Comparison of ENCODE assay signal across 26 cellular contexts in genomic region chr2:26410764-26411243, GRCh38. TPM values are rescaled to one million over a fixed set of nuclear protein-coding genes. Genes with fewer than 3 reads are reported as not detected.
DNase-seq lines count a peak whose midpoint lies in the region; ATAC-seq, FAIRE-seq and TF ChIP-seq lines count a peak whose summit lies in the region.
"Had no signal": no experiment of that assay in that cellular context is flagged by ENCODE, and none has a peak within 500 bp of the region (broad histone marks: within the 10 kb centered on the region; RNA-seq: fewer than 3 reads in every experiment).

No MANE protein-coding gene starts in this region.

- no peak for TF ChIP-seq EP300 in GM12878 (IDR thresholded peaks at IDR 0.05; ENCODE audit: borderline replicate concordance in 1 of 2, control insufficient read depth in 1 of 2, low read depth in 2 of 2, low read length in 2 of 2)

- H3K27me3 ChIP-seq in MM.1S (replicated peaks; ENCODE audit: insufficient read depth, low read length) (no peaks in the 10 kb centered on the region), GM12878 (replicated peaks in 1 of 2; ENCODE audit: control insufficient read depth in 2 of 2, insufficient read depth in 2 of 2, low read length in 1 of 2) (no peaks in the 10 kb centered on the region), neutrophil (peaks cover 3% of the 10 kb centered on the region), smooth muscle cell (ENCODE audit: low read depth) (peaks cover 6% of the 10 kb centered on the region), right cardiac atrium (ENCODE audit: control insufficient read depth, insufficient read depth) (no peaks in the 10 kb centered on the region)
- H3K27me3 ChIP-seq: BLaER1 had no signal

- no TSS peak for BruUV-seq in GM12878 (replicated peaks; lab: Mats Ljungman, UMichigan)

- in situ Hi-C loops in GM12878 (cut with MboI), result no loop called here

- WGBS in GM12878 (ENCODE audit: insufficient coverage, insufficient replicate concordance, low lambda C conversion rate, missing lambda C conversion rate), result 100% methylated on average over 2 of the region's 2 CpGs
- WGBS in smooth muscle cell (ENCODE audit: low lambda C conversion rate), result 94% methylated on average over 2 of the region's 2 CpGs
- 84% methylated on average over 2 of the region's 2 CpGs for WGBS in right cardiac atrium

- no peak for TF ChIP-seq POLR2A in GM12878 (IDR thresholded peaks at IDR 0.05; ENCODE audit: low read depth, low read length)

- peak overlapping the region; percentile 19; the same call in 1 of the 2 replicates for H2AFZ ChIP-seq in MM.1S (ENCODE audit: low read length)
- H2AFZ ChIP-seq in GM12878 (ENCODE audit: control insufficient read depth, low read depth, low read length), result peak overlapping the region; percentile 0; the same call in 1 of the 2 replicates
- H2AFZ ChIP-seq in smooth muscle cell (ENCODE audit: low read depth), result no peak overlapping the region

- H3K9me2 ChIP-seq in MM.1S (replicated peaks; ENCODE audit: insufficient read depth, low read length), result no peaks in the 10 kb centered on the region

- H3K27ac ChIP-seq in MM.1S (ENCODE audit: low read length) (no peak overlapping the region), GM12878 (ENCODE audit: control insufficient read depth, insufficient read depth) (no peak overlapping the region), neutrophil (peak overlapping the region; percentile 25), smooth muscle cell (ENCODE audit: low read depth) (no peak overlapping the region), right cardiac atrium (ENCODE audit: low read length) (no peak overlapping the region)
- H3K27ac ChIP-seq: BLaER1, SK-N-MC had no signal

- no peak for DNase-seq in GM18507 (ENCODE audit: extremely low spot score, insufficient read length, low read depth)
- no peak for DNase-seq in MM.1S
- no peak for DNase-seq in GM12878 (ENCODE audit: low read depth, low spot score)
- no peak for DNase-seq in smooth muscle cell (lab: John Stamatoyannopoulos, UW; ENCODE audit: unreplicated experiment)
- DNase-seq in globus pallidus (ENCODE audit: low spot score), result no peak
- no peak for DNase-seq in right cardiac atrium
- DNase-seq: Caco-2; CD4-positive, alpha-beta T cell; HCEC 1CT; IMR-90; MV-4-11; NCI-H1105 treated with DMSO at 0.1 percent for 48 hours; NCI-H146; NCI-H1930; NCI-H2107; NCI-H446 treated with DMSO at 0.1 percent for 48 hours; NCI-H526 treated with DMSO at 0.1 percent for 48 hours; SIG-M5 had no signal

- TF ChIP-seq RAD21 in GM12878 (IDR thresholded peaks at IDR 0.05; ENCODE audit: insufficient read depth, low read depth, low read length), result no peak

- no peaks in the 10 kb centered on the region for H3K79me2 ChIP-seq in MM.1S (ENCODE audit: low read length)
- H3K79me2 ChIP-seq in GM12878 (ENCODE audit: control insufficient read depth, insufficient read depth, low read length), result no peaks in the 10 kb centered on the region
- H3K79me2 ChIP-seq in smooth muscle cell (ENCODE audit: low read depth), result no peaks in the 10 kb centered on the region

- FAIRE-seq in GM18507 (lab: Jason Lieb, UNC), result peak; percentile 12
- no peak for FAIRE-seq in GM12878 (lab: Jason Lieb, UNC)
- FAIRE-seq: A204.1, G401.6, H1, RCC 7860 had no signal

- ATAC-seq in GM12878 (no peak), right cardiac atrium (no peak)

- H3K9ac ChIP-seq in MM.1S (ENCODE audit: low read length), result no peak overlapping the region
- H3K9ac ChIP-seq in GM12878 (ENCODE audit: control insufficient read depth, insufficient read depth, low read length), result no peak overlapping the region
- no peak overlapping the region for H3K9ac ChIP-seq in smooth muscle cell (ENCODE audit: low read depth)
- H3K9ac ChIP-seq: BLaER1 had no signal

- RAD21 ChIA-PET in GM12878 (lab: Charles Lee; ENCODE audit: unreplicated experiment), result no interaction called here

- H3K36me3 ChIP-seq in MM.1S (replicated peaks; ENCODE audit: insufficient read depth, low read length), result no peaks in the 10 kb centered on the region
- H3K36me3 ChIP-seq in GM12878 (ENCODE audit: control insufficient read depth in 2 of 2, insufficient read depth in 2 of 2, low read length in 1 of 2), result no peaks in the 10 kb centered on the region
- no peaks in the 10 kb centered on the region for H3K36me3 ChIP-seq in neutrophil
- H3K36me3 ChIP-seq in smooth muscle cell (ENCODE audit: low read depth), result no peaks in the 10 kb centered on the region
- H3K36me3 ChIP-seq: BLaER1 had no signal

- CTCF ChIA-PET in GM12878 (lab: Yijun Ruan, JAX), result interaction anchor here (0.6 to 1.4 kb wide), 4 partner anchors 13 to 59 kb away, joined by 3 to 4 read pairs (median 3); no protein-coding TSS in a partner anchor

- peaks cover 11% of the 10 kb centered on the region; the same call in 1 of the 2 replicates for H3K4me1 ChIP-seq in MM.1S (ENCODE audit: low read length)
- H3K4me1 ChIP-seq in GM12878 (ENCODE audit: control insufficient read depth, insufficient read depth, low read length), result peaks cover 10% of the 10 kb centered on the region
- H3K4me1 ChIP-seq in neutrophil (ENCODE audit: control insufficient read depth in 1 of 2, insufficient read depth in 1 of 2, low read depth in 1 of 2, low read length in 1 of 2), result peaks cover 0 to 19% of the 10 kb centered on the region in 2 experiments
- no peaks in the 10 kb centered on the region for H3K4me1 ChIP-seq in smooth muscle cell (ENCODE audit: low read depth)
- no peaks in the 10 kb centered on the region for H3K4me1 ChIP-seq in right cardiac atrium (ENCODE audit: control insufficient read depth, insufficient read depth, low read length)
- H3K4me1 ChIP-seq: BLaER1 had no signal

- POLR2A ChIA-PET in GM12878 (lab: Charles Lee), result no interaction called here

- intact Hi-C loops in GM12878 (cut with micrococcal nuclease; ENCODE audit: unreplicated experiment), result no loop called here
- intact Hi-C loops in right cardiac atrium (cut with DNase I), result no loop called here

- H3F3A ChIP-seq in MM.1S (ENCODE audit: insufficient read depth, low read length) (peaks cover 9% of the 10 kb centered on the region; the same call in 1 of the 2 replicates), smooth muscle cell (ENCODE audit: low read depth) (no peaks in the 10 kb centered on the region)

- H3K9me3 ChIP-seq in MM.1S (replicated peaks; ENCODE audit: insufficient read depth, low read length) (no peaks in the 10 kb centered on the region), GM12878 (replicated peaks; ENCODE audit: control insufficient read depth, insufficient read depth, low read length) (no peaks in the 10 kb centered on the region), neutrophil (no peaks in the 10 kb centered on the region), smooth muscle cell (replicated peaks; ENCODE audit: low read depth) (no peaks in the 10 kb centered on the region), right cardiac atrium (ENCODE audit: control insufficient read depth, low read length) (no peaks in the 10 kb centered on the region)
- H3K9me3 ChIP-seq: BLaER1, Caco-2 had no signal

- no peak for TF ChIP-seq CTCF in MM.1S (IDR thresholded peaks at IDR 0.05; ENCODE audit: low read length)
- TF ChIP-seq CTCF in GM12878 (IDR thresholded peaks at IDR 0.05 in 2 of 3, conservative IDR thresholded peaks at IDR 0.05 in 1 of 3; ENCODE audit: control insufficient read depth in 2 of 3, extremely low read depth in 1 of 3, insufficient read depth in 1 of 3, low read depth in 3 of 3, low read length in 3 of 3), result no peak
- no peak for TF ChIP-seq CTCF in neutrophil (IDR thresholded peaks at IDR 0.05)
- TF ChIP-seq CTCF in smooth muscle cell (IDR thresholded peaks at IDR 0.05; ENCODE audit: borderline replicate concordance, insufficient read depth, poor library complexity, severe bottlenecking), result no peak

- no peak overlapping the region for H3K4me2 ChIP-seq in MM.1S (ENCODE audit: low read depth, low read length)
- no peak overlapping the region for H3K4me2 ChIP-seq in GM12878 (ENCODE audit: control insufficient read depth, insufficient read depth)
- no peak overlapping the region for H3K4me2 ChIP-seq in smooth muscle cell
- H3K4me2 ChIP-seq: BLaER1 had no signal

- H3K4me3 ChIP-seq in MM.1S (ENCODE audit: low read length), result no peak overlapping the region
- no peak overlapping the region for H3K4me3 ChIP-seq in GM12878
- no peak overlapping the region for H3K4me3 ChIP-seq in neutrophil (ENCODE audit: low read depth in 1 of 2, low read length in 1 of 2)
- H3K4me3 ChIP-seq in smooth muscle cell, result no peak overlapping the region
- H3K4me3 ChIP-seq in right cardiac atrium (ENCODE audit: low read length), result no peak overlapping the region
- H3K4me3 ChIP-seq: BLaER1, SK-N-MC had no signal

- H4K20me1 ChIP-seq in MM.1S (ENCODE audit: insufficient read depth, low read length) (no peaks in the 10 kb centered on the region), GM12878 (ENCODE audit: control insufficient read depth, insufficient read depth) (no peaks in the 10 kb centered on the region), smooth muscle cell (ENCODE audit: low read depth) (no peaks in the 10 kb centered on the region)
- H4K20me1 ChIP-seq: BLaER1 had no signal

- SMC1A ChIA-PET in GM12878 (lab: Charles Lee; ENCODE audit: uncharacterized antibody, unreplicated experiment), result no interaction called here

TF ChIP-seq in GM12878, 131 proteins besides CTCF, POLR2A, EP300 and RAD21 (continues in another document):
- TF ChIP-seq BACH1 (IDR thresholded peaks at IDR 0.05; ENCODE audit: borderline replicate concordance), result no peak
- no peak for TF ChIP-seq KDM1A (IDR thresholded peaks at IDR 0.05; ENCODE audit: borderline replicate concordance)
- TF ChIP-seq RBBP5 (conservative IDR thresholded peaks at IDR 0.05), result no peak

RNA-seq across cellular contexts. Expression of gene DRC1, which starts 9.1 kb away (rescaled TPM):
- not detected in 2 replicates for total RNA-seq in GM12878 (2013; cell fraction: nucleolus; rRNA removed)
- not detected in 2 replicates for total RNA-seq in GM12878 (2014; rRNA removed)
- total RNA-seq in GM12878 (2014; rRNA removed; fragmentation: Illumina TruSeq; extraction: Trizol), result not detected in 2 replicates
- not detected in 2 replicates for total RNA-seq in GM12878 (2021)
- polyA plus RNA-seq in GM12878 (2011; ENCODE audit: low read depth), result not detected
- polyA plus RNA-seq in GM12878 (2011; rRNA removed), result not detected in 2 replicates
- polyA plus RNA-seq in GM12878 (2011; cell fraction: cytosol; rRNA removed), result not detected in 2 replicates
- polyA plus RNA-seq in GM12878 (2011; cell fraction: nucleus; rRNA removed), result 0.12 TPM in 1 of 2 replicates, not detected in the other
- 0.10 TPM in 1 of 2 replicates, not detected in the other for polyA plus RNA-seq in GM12878 (2012)
- 0.03 TPM in 1 of 2 replicates, not detected in the other for polyA plus RNA-seq in GM12878 (2014; fragmentation: Illumina TruSeq; extraction: Trizol)
- not detected for polyA plus RNA-seq in GM12878 (2014; fragmentation: Nextera tagmentation; extraction: Ambion mirVana)
- polyA plus RNA-seq in GM12878 (2014; rRNA removed), result not detected in 2 replicates
- polyA plus RNA-seq in GM12878 (2016; fragmentation: Nextera tagmentation; extraction: Ambion mirVana), result not detected
- not detected in 2 replicates for polyA minus RNA-seq in GM12878 (2011; rRNA and poly(A)+ RNA removed)
- polyA minus RNA-seq in GM12878 (2011; cell fraction: cytosol; rRNA and poly(A)+ RNA removed), result not detected in 2 replicates
- polyA minus RNA-seq in GM12878 (2011; cell fraction: nucleus; rRNA and poly(A)+ RNA removed), result not detected in 2 replicates
- total RNA-seq in smooth muscle cell, result 0.09 TPM in 1 of 2 replicates, not detected in the other
- 0.14 TPM in 1 of 2 replicates, not detected in the other for polyA plus RNA-seq in smooth muscle cell
- total RNA-seq in right cardiac atrium, result not detected
- polyA plus RNA-seq in right cardiac atrium, result not detected
- total RNA-seq: CD4-positive, alpha-beta T cell; H1 had no signal
- polyA plus RNA-seq: AG04450, IMR-90 had no signal
